Comparison of ENCODE assay signal across 1 cellular context in the genomic region with DNA sequence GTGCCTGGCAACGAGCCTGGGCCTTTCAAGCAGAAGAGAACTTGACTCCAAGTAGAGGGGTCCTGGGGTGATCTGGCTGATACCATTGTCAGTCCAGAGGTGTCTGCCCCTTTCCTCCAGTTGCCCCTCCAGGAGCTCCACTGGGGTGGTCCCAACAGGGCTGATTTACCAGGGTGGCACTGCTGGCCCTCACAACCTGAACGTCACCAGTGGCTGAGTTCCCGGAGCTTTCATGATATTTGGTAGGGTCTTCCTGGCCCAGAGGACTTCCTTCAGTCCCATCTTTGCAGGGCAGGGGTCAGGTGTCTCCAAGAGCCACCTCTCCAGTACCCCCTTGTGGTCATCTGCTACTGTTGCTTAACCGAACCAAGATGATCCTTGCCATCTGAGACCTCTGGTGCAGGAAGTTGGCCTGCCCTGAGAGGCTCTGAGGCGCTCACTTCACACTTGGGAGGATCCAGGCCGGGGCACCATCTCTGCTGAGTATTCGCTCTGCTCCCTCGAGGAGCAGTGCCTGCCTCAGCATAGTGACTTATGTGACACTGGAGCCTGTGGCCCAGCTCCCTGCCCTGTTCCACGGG.
TF ChIP-seq lines count a peak whose summit lies in the region.

No MANE protein-coding gene starts in this region.

TF ChIP-seq in HepG2, 621 proteins besides CTCF, POLR2A, EP300 and RAD21 (continued from another document):
- TF ChIP-seq, protein P1, sequence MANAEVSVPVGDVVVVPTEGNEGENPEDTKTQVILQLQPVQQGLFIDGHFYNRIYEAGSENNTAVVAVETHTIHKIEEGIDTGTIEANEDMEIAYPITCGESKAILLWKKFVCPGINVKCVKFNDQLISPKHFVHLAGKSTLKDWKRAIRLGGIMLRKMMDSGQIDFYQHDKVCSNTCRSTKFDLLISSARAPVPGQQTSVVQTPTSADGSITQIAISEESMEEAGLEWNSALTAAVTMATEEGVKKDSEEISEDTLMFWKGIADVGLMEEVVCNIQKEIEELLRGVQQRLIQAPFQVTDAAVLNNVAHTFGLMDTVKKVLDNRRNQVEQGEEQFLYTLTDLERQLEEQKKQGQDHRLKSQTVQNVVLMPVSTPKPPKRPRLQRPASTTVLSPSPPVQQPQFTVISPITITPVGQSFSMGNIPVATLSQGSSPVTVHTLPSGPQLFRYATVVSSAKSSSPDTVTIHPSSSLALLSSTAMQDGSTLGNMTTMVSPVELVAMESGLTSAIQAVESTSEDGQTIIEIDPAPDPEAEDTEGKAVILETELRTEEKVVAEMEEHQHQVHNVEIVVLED (CRISPR knock-in tag; IDR thresholded peaks at IDR 0.05; ENCODE audit: borderline replicate concordance): no peak
- TF ChIP-seq ZNF430 (CRISPR knock-in tag; IDR thresholded peaks at IDR 0.05) (no peak), ZNF431 (CRISPR knock-in tag; IDR thresholded peaks at IDR 0.05; ENCODE audit: borderline replicate concordance, low read depth) (no peak), ZNF446 (CRISPR knock-in tag; IDR thresholded peaks at IDR 0.05) (no peak)
